35 cellular contexts compared by ENCODE assay signal in genomic region chr13:95392597-95392996, GRCh38.
"Had no signal": no experiment of that assay in that cellular context is flagged by ENCODE, and none has a peak within 500 bp of the region (broad histone marks: within the 10 kb centered on the region; RNA-seq: fewer than 3 reads in every experiment).

No MANE protein-coding gene starts in this region.

- H3K36me3 ChIP-seq: MG63 had no signal

- DNase-seq: Kasumi-1, KBM-7, KG1, MG63, MM.1S, MV-4-11, NCI-H1048, NCI-H1092, NCI-H1092 treated with DMSO at 0.1 percent for 48 hours, NCI-H1105, NCI-H1105 treated with DMSO at 0.1 percent for 48 hours, NCI-H1417, NCI-H1417 treated with DMSO at 0.1 percent for 48 hours, NCI-H1436, NCI-H1436 treated with DMSO at 0.1 percent for 48 hours, NCI-H146, NCI-H1694, NCI-H1694 treated with DMSO at 0.1 percent for 48 hours, NCI-H187 treated with DMSO at 0.1 percent for 48 hours, NCI-H1930, NCI-H2029, NCI-H2029 treated with DMSO at 0.1 percent for 48 hours, NCI-H2081, NCI-H2081 treated with DMSO at 0.1 percent for 48 hours, NCI-H2107, NCI-H2171, NCI-H2171 treated with DMSO at 0.1 percent for 48 hours, NCI-H2227 treated with DMSO at 0.1 percent for 48 hours, NCI-H226, NCI-H345, NCI-H446, NCI-H446 treated with DMSO at 0.1 percent for 48 hours, NCI-H510A, NCI-H510A treated with DMSO at 0.1 percent for 48 hours had no signal

- H3K4me2 ChIP-seq: KMS-11 had no signal

- H3K4me3 ChIP-seq: MG63 had no signal

- H3K9me3 ChIP-seq: MG63 had no signal

- H3K9ac ChIP-seq: KMS-11 had no signal

- H3K27ac ChIP-seq: KMS-11 had no signal
